Comparison of ENCODE assay signal across 10 cellular contexts in the genomic region with DNA sequence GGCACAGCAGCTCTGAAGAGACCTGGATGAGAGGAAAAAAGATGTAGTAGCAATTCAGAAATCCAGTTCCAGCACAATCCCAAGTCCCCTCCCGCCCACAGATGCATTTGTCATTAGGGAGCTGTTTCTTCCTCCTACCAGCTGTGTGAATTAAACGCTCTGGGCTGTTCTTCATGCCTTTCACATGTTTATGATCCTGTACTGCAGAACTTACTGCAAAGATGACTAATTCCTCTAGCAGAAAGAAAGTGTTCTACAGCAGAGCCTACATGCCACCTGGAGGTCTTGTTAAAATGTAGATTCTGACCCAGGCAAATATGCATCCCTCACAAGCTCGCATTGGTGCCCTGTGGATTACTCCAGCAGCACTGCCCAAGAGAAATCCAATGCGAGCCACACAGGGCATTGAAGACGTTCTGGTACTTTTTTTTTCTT. TPM values are rescaled to one million over a fixed set of nuclear protein-coding genes. Genes with fewer than 3 reads are reported as not detected.
DNase-seq lines count a peak whose midpoint lies in the region; ATAC-seq and TF ChIP-seq lines count a peak whose summit lies in the region.
"Had no signal": no experiment of that assay in that cellular context is flagged by ENCODE, and none has a peak within 500 bp of the region (broad histone marks: within the 10 kb centered on the region; RNA-seq: fewer than 3 reads in every experiment).

No MANE protein-coding gene starts in this region.

- H3K9me3 Mint-ChIP-seq in activated T-cell treated with anti-CD3 and anti-CD28 coated beads, Interleukin-2, amount 50 U/mL, for 24 hours, result no peaks in the 10 kb centered on the region
- no peaks in the 10 kb centered on the region for H3K9me3 Mint-ChIP-seq in activated T-helper 1 cell treated with anti-CD3 and anti-CD28 coated beads, Interleukin-12 subunit alpha, Interleukin-12 subunit beta, Interleukin-2, Interleukin-4 antibody, amounts not matched to agents 30 ng/mL and 10 ng/mL and 1 ng/mL, durations not matched to agents 14 hours and 24 hours and 36 hours
- H3K9me3 Mint-ChIP-seq in stimulated activated effector memory CD8-positive, alpha-beta T cell treated with anti-CD3 and anti-CD28 coated beads, Interleukin-12 subunit alpha, Interleukin-12 subunit beta, amount 100 ng/mL, for 72 hours, result no peaks in the 10 kb centered on the region

- intact Hi-C loops in activated T-helper 1 cell treated with anti-CD3 and anti-CD28 coated beads, Interleukin-12 subunit alpha, Interleukin-12 subunit beta, Interleukin-2, Interleukin-4 antibody, amounts not matched to agents 30 ng/mL and 10 ng/mL and 1 ng/mL, durations not matched to agents 14 hours and 24 hours and 36 hours (cut with micrococcal nuclease), result loop anchor here (2.0 kb wide), 1 partner anchor 13 kb away; no protein-coding TSS in a partner anchor

- H3K27ac Mint-ChIP-seq in activated T-cell treated with anti-CD3 and anti-CD28 coated beads, Interleukin-2, amount 50 U/mL, for 24 hours, result peak overlapping the region; percentile 100
- peak overlapping the region; percentile 83 for H3K27ac Mint-ChIP-seq in activated T-helper 1 cell treated with anti-CD3 and anti-CD28 coated beads, Interleukin-12 subunit alpha, Interleukin-12 subunit beta, Interleukin-2, Interleukin-4 antibody, amounts not matched to agents 30 ng/mL and 10 ng/mL and 1 ng/mL, durations not matched to agents 14 hours and 24 hours and 36 hours
- peak overlapping the region; percentile 98 for H3K27ac Mint-ChIP-seq in stimulated activated effector memory CD8-positive, alpha-beta T cell treated with anti-CD3 and anti-CD28 coated beads, Interleukin-12 subunit alpha, Interleukin-12 subunit beta, amount 100 ng/mL, for 72 hours

- peaks cover 99% of the 10 kb centered on the region for H3K36me3 Mint-ChIP-seq in activated T-cell treated with anti-CD3 and anti-CD28 coated beads, Interleukin-2, amount 50 U/mL, for 24 hours (ENCODE audit: low read depth)
- H3K36me3 Mint-ChIP-seq in activated T-helper 1 cell treated with anti-CD3 and anti-CD28 coated beads, Interleukin-12 subunit alpha, Interleukin-12 subunit beta, Interleukin-2, Interleukin-4 antibody, amounts not matched to agents 30 ng/mL and 10 ng/mL and 1 ng/mL, durations not matched to agents 14 hours and 24 hours and 36 hours (ENCODE audit: low read depth), result peaks cover 87% of the 10 kb centered on the region
- H3K36me3 Mint-ChIP-seq in stimulated activated effector memory CD8-positive, alpha-beta T cell treated with anti-CD3 and anti-CD28 coated beads, Interleukin-12 subunit alpha, Interleukin-12 subunit beta, amount 100 ng/mL, for 72 hours, result peaks cover 100% of the 10 kb centered on the region

- H3K4me3 Mint-ChIP-seq in activated T-cell treated with anti-CD3 and anti-CD28 coated beads, Interleukin-2, amount 50 U/mL, for 24 hours, result peak overlapping the region; percentile 97
- peak overlapping the region; percentile 99 for H3K4me3 Mint-ChIP-seq in activated T-helper 1 cell treated with anti-CD3 and anti-CD28 coated beads, Interleukin-12 subunit alpha, Interleukin-12 subunit beta, Interleukin-2, Interleukin-4 antibody, amounts not matched to agents 30 ng/mL and 10 ng/mL and 1 ng/mL, durations not matched to agents 14 hours and 24 hours and 36 hours
- H3K4me3 Mint-ChIP-seq in stimulated activated effector memory CD8-positive, alpha-beta T cell treated with anti-CD3 and anti-CD28 coated beads, Interleukin-12 subunit alpha, Interleukin-12 subunit beta, amount 100 ng/mL, for 72 hours, result peak overlapping the region; percentile 75

- H3K27me3 Mint-ChIP-seq in activated T-cell treated with anti-CD3 and anti-CD28 coated beads, Interleukin-2, amount 50 U/mL, for 24 hours, result no peaks in the 10 kb centered on the region
- H3K27me3 Mint-ChIP-seq in activated T-helper 1 cell treated with anti-CD3 and anti-CD28 coated beads, Interleukin-12 subunit alpha, Interleukin-12 subunit beta, Interleukin-2, Interleukin-4 antibody, amounts not matched to agents 30 ng/mL and 10 ng/mL and 1 ng/mL, durations not matched to agents 14 hours and 24 hours and 36 hours (ENCODE audit: insufficient read depth), result no peaks in the 10 kb centered on the region

- peaks cover 50% of the 10 kb centered on the region for H3K4me1 ChIP-seq in foreskin keratinocyte

- peak; percentile 39 for ATAC-seq in foreskin keratinocyte
- no peak for ATAC-seq in stimulated activated effector memory CD8-positive, alpha-beta T cell treated with anti-CD3 and anti-CD28 coated beads, Interleukin-12 subunit alpha, Interleukin-12 subunit beta, amount 100 ng/mL, for 72 hours
- no peak for ATAC-seq in GM18867 (IDR thresholded peaks at IDR 0.05; ENCODE audit: unreplicated experiment)
- ATAC-seq in HG03342 (IDR thresholded peaks at IDR 0.05; ENCODE audit: unreplicated experiment), result no peak

- H3K27me3 ChIP-seq in foreskin keratinocyte, result no peaks in the 10 kb centered on the region
- H3K27me3 ChIP-seq: uterus had no signal

- H3K4me1 Mint-ChIP-seq in activated T-cell treated with anti-CD3 and anti-CD28 coated beads, Interleukin-2, amount 50 U/mL, for 24 hours (ENCODE audit: low read depth), result peaks cover 85% of the 10 kb centered on the region
- H3K4me1 Mint-ChIP-seq in activated T-helper 1 cell treated with anti-CD3 and anti-CD28 coated beads, Interleukin-12 subunit alpha, Interleukin-12 subunit beta, Interleukin-2, Interleukin-4 antibody, amounts not matched to agents 30 ng/mL and 10 ng/mL and 1 ng/mL, durations not matched to agents 14 hours and 24 hours and 36 hours (ENCODE audit: low read depth), result peaks cover 82% of the 10 kb centered on the region
- H3K4me1 Mint-ChIP-seq in stimulated activated effector memory CD8-positive, alpha-beta T cell treated with anti-CD3 and anti-CD28 coated beads, Interleukin-12 subunit alpha, Interleukin-12 subunit beta, amount 100 ng/mL, for 72 hours, result peaks cover 72% of the 10 kb centered on the region

- H3K27ac ChIP-seq in foreskin keratinocyte, result peak overlapping the region; percentile 15
- H3K27ac ChIP-seq: uterus had no signal

- peak; percentile 1 for TF ChIP-seq CTCF in foreskin keratinocyte (conservative IDR thresholded peaks at IDR 0.05)

- DNase-seq in activated T-cell treated with anti-CD3 and anti-CD28 coated beads, Interleukin-2, amount 50 U/mL, for 24 hours, result no peak
- DNase-seq in activated T-cell treated with anti-CD3 and anti-CD28 coated beads for 4 hours, result no peak
- no peak for DNase-seq in activated T-helper 1 cell treated with anti-CD3 and anti-CD28 coated beads, Interleukin-12 subunit alpha, Interleukin-12 subunit beta, Interleukin-2, Interleukin-4 antibody, amounts not matched to agents 30 ng/mL and 10 ng/mL and 1 ng/mL, durations not matched to agents 14 hours and 24 hours and 36 hours (ENCODE audit: low spot score)
- peak in 1 of 2 donors; percentile 56 for DNase-seq in foreskin keratinocyte
- DNase-seq in stimulated activated effector memory CD8-positive, alpha-beta T cell treated with anti-CD3 and anti-CD28 coated beads, Interleukin-12 subunit alpha, Interleukin-12 subunit beta, amount 100 ng/mL, for 72 hours (ENCODE audit: low spot score in 2 of 2), result no peak
- DNase-seq in ecto neural progenitor cell (ENCODE audit: low spot score), result no peak
- DNase-seq: stimulated activated CD4-positive, alpha-beta T cell treated with anti-CD3 and anti-CD28 coated beads, Interleukin-2, amount 100 ng/mL, for 48 hours; uterus had no signal

RNA-seq across cellular contexts. Expression of a gene that starts 6.5 kb away (rescaled TPM):
- total RNA-seq in activated T-helper 1 cell treated with anti-CD3 and anti-CD28 coated beads, Interleukin-12 subunit alpha, Interleukin-12 subunit beta, Interleukin-2, Interleukin-4 antibody, amounts not matched to agents 30 ng/mL and 10 ng/mL and 1 ng/mL, durations not matched to agents 14 hours and 24 hours and 36 hours, result 3,370 and 3,388 TPM in 2 replicates
- 2,474 and 2,598 TPM in 2 replicates for total RNA-seq in foreskin keratinocyte
- 2,513 and 2,566 TPM in 2 replicates for polyA plus RNA-seq in foreskin keratinocyte

RNA-seq across cellular contexts. Expression of a gene that starts 54.5 kb away (rescaled TPM):
- 82.0 and 90.9 TPM in 2 replicates for total RNA-seq in activated T-helper 1 cell treated with anti-CD3 and anti-CD28 coated beads, Interleukin-12 subunit alpha, Interleukin-12 subunit beta, Interleukin-2, Interleukin-4 antibody, amounts not matched to agents 30 ng/mL and 10 ng/mL and 1 ng/mL, durations not matched to agents 14 hours and 24 hours and 36 hours
- total RNA-seq in foreskin keratinocyte, result 20.5 and 23.1 TPM in 2 replicates
- polyA plus RNA-seq in foreskin keratinocyte, result 7.6 and 9.9 TPM in 2 replicates
